In the genomic region with DNA sequence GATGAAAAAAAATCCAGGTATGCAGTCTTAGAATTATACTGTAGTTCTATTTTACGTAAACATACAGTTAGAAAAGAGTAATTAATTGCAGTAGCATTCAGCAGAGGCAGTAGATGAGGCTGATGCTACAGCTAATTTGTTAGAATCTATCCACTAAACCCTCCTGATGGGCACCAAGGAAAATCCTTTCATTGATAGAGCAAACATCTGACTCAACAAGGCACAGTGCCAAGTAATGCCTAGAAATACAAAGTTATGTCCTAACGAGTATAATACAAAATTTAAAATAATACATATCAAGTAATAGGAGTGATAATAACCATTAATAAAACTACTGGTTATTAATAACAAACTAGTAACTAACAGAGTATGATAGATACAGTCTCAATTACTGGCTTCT, we compare ENCODE assay signal across 32 cellular contexts.
"Had no signal": no experiment of that assay in that cellular context is flagged by ENCODE, and none has a peak within 500 bp of the region (broad histone marks: within the 10 kb centered on the region; RNA-seq: fewer than 3 reads in every experiment).

No MANE protein-coding gene starts in this region.

- H3K27ac Mint-ChIP-seq: activated B cell treated with CpG ODN at 0.5 μM for 24 hours; activated CD8-positive, alpha-beta T cell treated with anti-CD3 and anti-CD28 coated beads for 36 hours; activated naive CD8-positive, alpha-beta T cell treated with anti-CD3 and anti-CD28 coated beads for 36 hours; activated T-helper 17 cell treated with anti-CD3 and anti-CD28 coated beads, Interleukin-2, amount 50 U/mL, for 72 hours had no signal

- H3K4me3 ChIP-seq: ascending aorta, K562, PC-9 had no signal

- H3K9me3 ChIP-seq: ascending aorta had no signal

- H3K4me1 ChIP-seq: ascending aorta had no signal

- H3K27me3 ChIP-seq: ascending aorta had no signal

- H3K27me3 Mint-ChIP-seq: activated B cell treated with CpG ODN at 0.5 μM for 24 hours; activated CD8-positive, alpha-beta T cell treated with anti-CD3 and anti-CD28 coated beads for 36 hours; activated naive CD8-positive, alpha-beta T cell treated with anti-CD3 and anti-CD28 coated beads for 36 hours; activated T-helper 17 cell treated with anti-CD3 and anti-CD28 coated beads, Interleukin-2, amount 50 U/mL, for 72 hours had no signal

- DNase-seq: activated B cell treated with CpG ODN at 0.5 μM for 24 hours; activated CD4-positive, alpha-beta T cell treated with anti-CD3 and anti-CD28 coated beads for 1 hour; activated CD4-positive, alpha-beta T cell treated with anti-CD3 and anti-CD28 coated beads for 48 hours; activated CD4-positive, alpha-beta T cell treated with anti-CD3 and anti-CD28 coated beads, Interleukin-2, amount 50 U/mL, for 4 hours; activated CD8-positive, alpha-beta T cell treated with anti-CD3 and anti-CD28 coated beads for 36 hours; activated effector memory CD4-positive, alpha-beta T cell treated with anti-CD3 and anti-CD28 coated beads, Interleukin-2, amount 50 U/mL, for 16 hours; activated naive CD4-positive, alpha-beta T cell; activated naive CD4-positive, alpha-beta T cell treated with anti-CD3 and anti-CD28 coated beads, Interleukin-2, amount 50 U/mL, for 16 hours; activated naive CD8-positive, alpha-beta T cell treated with anti-CD3 and anti-CD28 coated beads for 36 hours; activated T-cell treated with anti-CD3 and anti-CD28 coated beads, Interleukin-2, amount 50 U/mL, for 1 hour; activated T-cell treated with anti-CD3 and anti-CD28 coated beads, Interleukin-2, amount 50 U/mL, for 72 hours; amygdala; NCI-H1105; NCI-H1417 treated with DMSO at 0.1 percent for 48 hours; NCI-H187 treated with DMSO at 0.1 percent for 48 hours; NCI-H2081; NCI-H345; NCI-H524 treated with DMSO at 0.1 percent for 48 hours; NK-92 treated with Interleukin-12 subunit alpha and Interleukin-12 subunit beta, amount 100 ng/mL, for 24 hours; PC-9; SIG-M5; T-helper 1 cell; T-helper 2 cell; T-helper 9 cell had no signal

- H3K4me2 ChIP-seq: PC-9 had no signal

- H3K27ac ChIP-seq: ascending aorta, PC-9, RWPE1, VCaP had no signal

- H2AFZ ChIP-seq: PC-9 had no signal

- ATAC-seq: activated CD8-positive, alpha-beta T cell treated with anti-CD3 and anti-CD28 coated beads for 36 hours; activated T-cell treated with anti-CD3 and anti-CD28 coated beads, Interleukin-2, amount 50 U/mL, for 72 hours; activated T-helper 17 cell treated with anti-CD3 and anti-CD28 coated beads, Interleukin-2, amount 50 U/mL, for 72 hours; K562; Right ventricle myocardium inferior; SK-N-SH treated with all-trans-retinoic acid at 6 μM for 48 hours had no signal

- H3K4me3 Mint-ChIP-seq: activated B cell treated with CpG ODN at 0.5 μM for 24 hours; activated CD8-positive, alpha-beta T cell treated with anti-CD3 and anti-CD28 coated beads for 36 hours; activated naive CD8-positive, alpha-beta T cell treated with anti-CD3 and anti-CD28 coated beads for 36 hours; activated T-cell treated with anti-CD3 and anti-CD28 coated beads, Interleukin-2, amount 50 U/mL, for 72 hours; activated T-helper 17 cell treated with anti-CD3 and anti-CD28 coated beads, Interleukin-2, amount 50 U/mL, for 72 hours had no signal

- H3K9me3 Mint-ChIP-seq: activated B cell treated with CpG ODN at 0.5 μM for 24 hours; activated CD8-positive, alpha-beta T cell treated with anti-CD3 and anti-CD28 coated beads for 36 hours; activated naive CD8-positive, alpha-beta T cell treated with anti-CD3 and anti-CD28 coated beads for 36 hours; activated T-cell treated with anti-CD3 and anti-CD28 coated beads, Interleukin-2, amount 50 U/mL, for 72 hours; activated T-helper 17 cell treated with anti-CD3 and anti-CD28 coated beads, Interleukin-2, amount 50 U/mL, for 72 hours had no signal

- FAIRE-seq: RCC 7860 had no signal
